In the genomic region with DNA sequence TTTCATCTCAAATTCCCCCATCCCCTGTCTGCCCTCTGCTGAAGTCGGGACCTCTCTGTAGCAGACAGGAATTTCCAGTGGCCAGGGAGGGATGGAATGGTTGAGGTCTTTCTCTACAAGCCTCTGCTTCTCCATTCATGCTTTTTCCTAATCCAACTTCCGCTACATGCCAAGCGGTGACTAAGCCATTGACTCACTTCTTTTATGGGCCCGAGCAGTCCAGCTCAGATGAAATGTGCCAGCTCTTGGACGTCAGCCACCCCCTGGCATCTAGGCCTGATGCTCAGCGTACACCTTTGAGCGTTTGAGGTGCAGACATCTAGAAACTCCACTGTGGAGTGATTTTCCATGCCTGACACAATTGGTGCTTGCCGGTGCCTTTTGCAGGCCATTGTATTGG, we compare ENCODE assay signal across 1 cellular context.
TF ChIP-seq lines count a peak whose summit lies in the region.

No MANE protein-coding gene starts in this region.

TF ChIP-seq in H1, 55 proteins besides CTCF, POLR2A, EP300 and RAD21:
- no peak for TF ChIP-seq KDM4A (IDR thresholded peaks at IDR 0.05; ENCODE audit: low read depth, low read length, severe bottlenecking)
- TF ChIP-seq SUZ12 (IDR thresholded peaks at IDR 0.05; ENCODE audit: low read length) = no peak
- no peak for TF ChIP-seq EZH2 (IDR thresholded peaks at IDR 0.05; ENCODE audit: low read depth, low read length, severe bottlenecking)
- no peak for TF ChIP-seq SP2 (IDR thresholded peaks at IDR 0.05; ENCODE audit: low read length)
- TF ChIP-seq SIN3A (conservative IDR thresholded peaks at IDR 0.05 in 1 of 2, IDR thresholded peaks at IDR 0.05 in 1 of 2; ENCODE audit: low read depth in 1 of 2, low read length in 2 of 2) = no peak
- TF ChIP-seq SIX5 (IDR thresholded peaks at IDR 0.05; ENCODE audit: low read depth, low read length) = no peak
- TF ChIP-seq GTF2F1 (IDR thresholded peaks at IDR 0.05; ENCODE audit: borderline replicate concordance, low read depth, low read length) = no peak
- no peak for TF ChIP-seq TEAD4 (IDR thresholded peaks at IDR 0.05; ENCODE audit: low read depth, low read length)
- TF ChIP-seq, protein P1, sequence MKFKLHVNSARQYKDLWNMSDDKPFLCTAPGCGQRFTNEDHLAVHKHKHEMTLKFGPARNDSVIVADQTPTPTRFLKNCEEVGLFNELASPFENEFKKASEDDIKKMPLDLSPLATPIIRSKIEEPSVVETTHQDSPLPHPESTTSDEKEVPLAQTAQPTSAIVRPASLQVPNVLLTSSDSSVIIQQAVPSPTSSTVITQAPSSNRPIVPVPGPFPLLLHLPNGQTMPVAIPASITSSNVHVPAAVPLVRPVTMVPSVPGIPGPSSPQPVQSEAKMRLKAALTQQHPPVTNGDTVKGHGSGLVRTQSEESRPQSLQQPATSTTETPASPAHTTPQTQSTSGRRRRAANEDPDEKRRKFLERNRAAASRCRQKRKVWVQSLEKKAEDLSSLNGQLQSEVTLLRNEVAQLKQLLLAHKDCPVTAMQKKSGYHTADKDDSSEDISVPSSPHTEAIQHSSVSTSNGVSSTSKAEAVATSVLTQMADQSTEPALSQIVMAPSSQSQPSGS (IDR thresholded peaks at IDR 0.05; ENCODE audit: low read length) = no peak
- TF ChIP-seq, protein P2, sequence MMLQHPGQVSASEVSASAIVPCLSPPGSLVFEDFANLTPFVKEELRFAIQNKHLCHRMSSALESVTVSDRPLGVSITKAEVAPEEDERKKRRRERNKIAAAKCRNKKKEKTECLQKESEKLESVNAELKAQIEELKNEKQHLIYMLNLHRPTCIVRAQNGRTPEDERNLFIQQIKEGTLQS (IDR thresholded peaks at IDR 0.05; ENCODE audit: insufficient read depth, low read depth, low read length) = no peak
- TF ChIP-seq MAFK (IDR thresholded peaks at IDR 0.05; ENCODE audit: low read depth, low read length) = no peak
- TF ChIP-seq BCL11A (IDR thresholded peaks at IDR 0.05; ENCODE audit: low read depth in 2 of 2, low read length in 2 of 2) = no peak
- no peak for TF ChIP-seq NANOG (IDR thresholded peaks at IDR 0.05; ENCODE audit: insufficient read depth, low read depth, low read length, poor library complexity, severe bottlenecking)
- TF ChIP-seq CTBP2 (IDR thresholded peaks at IDR 0.05; ENCODE audit: borderline replicate concordance, insufficient read depth, insufficient read length, low read length) = no peak
- TF ChIP-seq FOSL1 (IDR thresholded peaks at IDR 0.05; ENCODE audit: insufficient read depth, low read depth, low read length) = no peak
- TF ChIP-seq SIRT6 (IDR thresholded peaks at IDR 0.05; ENCODE audit: low read length) = no peak
- TF ChIP-seq, protein P3, sequence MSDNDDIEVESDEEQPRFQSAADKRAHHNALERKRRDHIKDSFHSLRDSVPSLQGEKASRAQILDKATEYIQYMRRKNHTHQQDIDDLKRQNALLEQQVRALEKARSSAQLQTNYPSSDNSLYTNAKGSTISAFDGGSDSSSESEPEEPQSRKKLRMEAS (IDR thresholded peaks at IDR 0.05) = no peak
- TF ChIP-seq JUND (IDR thresholded peaks at IDR 0.05; ENCODE audit: low read length) = no peak
